27 cellular contexts compared by ENCODE assay signal in genomic region chr2:212998629-212999359, GRCh38.
DNase-seq lines count a peak whose midpoint lies in the region; ATAC-seq, FAIRE-seq and TF ChIP-seq lines count a peak whose summit lies in the region.
"Had no signal": no experiment of that assay in that cellular context is flagged by ENCODE, and none has a peak within 500 bp of the region (broad histone marks: within the 10 kb centered on the region; RNA-seq: fewer than 3 reads in every experiment).

No MANE protein-coding gene starts in this region.

- in situ Hi-C loops in GM12878 (cut with MboI), result no loop called here

- H3K4me3 ChIP-seq in CD4-positive, CD25-positive, alpha-beta regulatory T cell (ENCODE audit: low read depth, low read length), result no peak overlapping the region
- H3K4me3 ChIP-seq in GM12878, result no peak overlapping the region
- H3K4me3 ChIP-seq in fibroblast of the aortic adventitia (ENCODE audit: low read depth, low read length), result no peak overlapping the region
- H3K4me3 ChIP-seq: body of pancreas, right lobe of liver, testis had no signal

- intact Hi-C loops in GM12878 (cut with micrococcal nuclease; ENCODE audit: unreplicated experiment), result no loop called here
- intact Hi-C loops in Calu3 (cut with micrococcal nuclease; ENCODE audit: unreplicated experiment), result no loop called here

- H3K4me2 ChIP-seq in GM12878 (ENCODE audit: control insufficient read depth, insufficient read depth), result no peak overlapping the region
- H3K4me2 ChIP-seq: KMS-11 had no signal

- WGBS in GM12878 (ENCODE audit: insufficient coverage, insufficient replicate concordance, low lambda C conversion rate, missing lambda C conversion rate), result 98% methylated on average over 2 of the region's 2 CpGs

- TF ChIP-seq CTCF in GM12878 (IDR thresholded peaks at IDR 0.05 in 2 of 3, conservative IDR thresholded peaks at IDR 0.05 in 1 of 3; ENCODE audit: control insufficient read depth in 2 of 3, extremely low read depth in 1 of 3, insufficient read depth in 1 of 3, low read depth in 3 of 3, low read length in 3 of 3) (no peak), fibroblast of the aortic adventitia (IDR thresholded peaks at IDR 0.05; ENCODE audit: insufficient read depth, low read length) (no peak), Calu3 (IDR thresholded peaks at IDR 0.05; ENCODE audit: unreplicated experiment) (no peak)

- peak overlapping the region; percentile 27 to 69 (median 54) for H3K27ac Mint-ChIP-seq in CD4-positive, CD25-positive, alpha-beta regulatory T cell
- H3K27ac Mint-ChIP-seq in Calu3 (ENCODE audit: unreplicated experiment), result no peak overlapping the region
- H3K27ac Mint-ChIP-seq: activated naive CD4-positive, alpha-beta T cell treated with anti-CD3 and anti-CD28 coated beads, Interleukin-2, amount 50 U/mL, for 24 hours; stimulated activated memory B cell treated with anti-CD40 and anti-IgM and Interleukin-4, amounts not matched to agents 10 μg/mL and 1 μg/mL and 100 μg/mL, for 72 hours had no signal

- SMC1A ChIA-PET in GM12878 (lab: Charles Lee; ENCODE audit: uncharacterized antibody, unreplicated experiment), result interaction anchor here (1.1 kb wide), 1 partner anchor 11 kb away, joined by 3 read pairs; no protein-coding TSS in a partner anchor

- peak; percentile 53 to 68 for ATAC-seq in CD4-positive, CD25-positive, alpha-beta regulatory T cell (ENCODE audit: low read depth in 2 of 2)
- ATAC-seq in GM12878, result peak; percentile 3; the same call in 1 of the 3 replicates
- ATAC-seq in GM21529 (IDR thresholded peaks at IDR 0.05; ENCODE audit: unreplicated experiment), result no peak
- no peak for ATAC-seq in GM21528 (IDR thresholded peaks at IDR 0.05; ENCODE audit: low FRiP score, unreplicated experiment)
- ATAC-seq: body of pancreas; right lobe of liver; stimulated activated memory B cell treated with anti-CD40 and anti-IgM and Interleukin-4, amounts not matched to agents 10 μg/mL and 1 μg/mL and 100 μg/mL, for 72 hours had no signal

- TF ChIP-seq RAD21 in GM12878 (IDR thresholded peaks at IDR 0.05; ENCODE audit: insufficient read depth, low read depth, low read length), result no peak

- H3K36me3 ChIP-seq in CD4-positive, CD25-positive, alpha-beta regulatory T cell (ENCODE audit: control insufficient read depth, insufficient read depth, low read length), result peaks cover 24% of the 10 kb centered on the region
- no peaks in the 10 kb centered on the region; a peak in 2 of 4 replicates for H3K36me3 ChIP-seq in GM12878 (ENCODE audit: control insufficient read depth in 2 of 2, insufficient read depth in 2 of 2, low read length in 1 of 2)
- H3K36me3 ChIP-seq: right lobe of liver had no signal

- no peaks in the 10 kb centered on the region for H4K20me1 ChIP-seq in GM12878 (ENCODE audit: control insufficient read depth, insufficient read depth)

- no peaks in the 10 kb centered on the region for H3K27me3 Mint-ChIP-seq in CD4-positive, CD25-positive, alpha-beta regulatory T cell
- H3K27me3 Mint-ChIP-seq in Calu3 (ENCODE audit: unreplicated experiment), result no peaks in the 10 kb centered on the region
- H3K27me3 Mint-ChIP-seq: activated naive CD4-positive, alpha-beta T cell treated with anti-CD3 and anti-CD28 coated beads, Interleukin-2, amount 50 U/mL, for 24 hours; naive B cell; stimulated activated memory B cell treated with anti-CD40 and anti-IgM and Interleukin-4, amounts not matched to agents 10 μg/mL and 1 μg/mL and 100 μg/mL, for 72 hours had no signal

- RAD21 ChIA-PET in GM12878 (lab: Charles Lee; ENCODE audit: unreplicated experiment), result interaction anchor here (1.5 kb wide), 1 partner anchor 19 kb away, joined by 4 read pairs; no protein-coding TSS in a partner anchor

- no peak for TF ChIP-seq EP300 in GM12878 (IDR thresholded peaks at IDR 0.05; ENCODE audit: borderline replicate concordance in 1 of 2, control insufficient read depth in 1 of 2, low read depth in 2 of 2, low read length in 2 of 2)

- no peak for TF ChIP-seq POLR2A in GM12878 (IDR thresholded peaks at IDR 0.05; ENCODE audit: low read depth, low read length)

- peaks cover 18% of the 10 kb centered on the region for H3K36me3 Mint-ChIP-seq in CD4-positive, CD25-positive, alpha-beta regulatory T cell
- no peaks in the 10 kb centered on the region for H3K36me3 Mint-ChIP-seq in Calu3 (ENCODE audit: insufficient read depth, unreplicated experiment)
- H3K36me3 Mint-ChIP-seq: activated naive CD4-positive, alpha-beta T cell treated with anti-CD3 and anti-CD28 coated beads, Interleukin-2, amount 50 U/mL, for 24 hours; naive B cell; stimulated activated memory B cell treated with anti-CD40 and anti-IgM and Interleukin-4, amounts not matched to agents 10 μg/mL and 1 μg/mL and 100 μg/mL, for 72 hours had no signal

- DNase-seq in CD4-positive, CD25-positive, alpha-beta regulatory T cell, result peak in 1 of 3 donors; percentile 49
- DNase-seq in HCEC 1CT (peak; percentile 15), GM12878 (ENCODE audit: low read depth, low spot score) (no peak), fibroblast of the aortic adventitia (ENCODE audit: low read depth) (peak; percentile 64), Calu3 (no peak), NCI-H748 (lab: John Stamatoyannopoulos, UW; ENCODE audit: unreplicated experiment) (no peak)
- DNase-seq: activated CD4-positive, CD25-positive, alpha-beta regulatory T cell; body of pancreas; mesenchymal stem cell; naive B cell; NCI-H1048; NCI-H2029; NCI-H446 treated with DMSO at 0.1 percent for 48 hours; right lobe of liver; T-helper 9 cell; testis had no signal

- no peak overlapping the region for H2AFZ ChIP-seq in GM12878 (ENCODE audit: control insufficient read depth, low read depth, low read length)
- H2AFZ ChIP-seq: parathyroid adenoma had no signal

- H3K27ac ChIP-seq in CD4-positive, CD25-positive, alpha-beta regulatory T cell (ENCODE audit: insufficient read depth, low read length, poor library complexity, severe bottlenecking), result peak overlapping the region; percentile 49
- H3K27ac ChIP-seq in GM12878 (ENCODE audit: control insufficient read depth, insufficient read depth), result no peak overlapping the region
- H3K27ac ChIP-seq: body of pancreas, C4-2B, KMS-11, parathyroid adenoma, right lobe of liver, testis had no signal

- CTCF ChIA-PET in GM12878 (lab: Yijun Ruan, JAX), result no interaction called here
- CTCF ChIA-PET in Calu3 (lab: Charles Lee), result no interaction called here

- no peaks in the 10 kb centered on the region for H3K9me3 ChIP-seq in CD4-positive, CD25-positive, alpha-beta regulatory T cell (ENCODE audit: control insufficient read depth in 2 of 2, low read length in 2 of 2)
- no peaks in the 10 kb centered on the region for H3K9me3 ChIP-seq in GM12878 (replicated peaks; ENCODE audit: control insufficient read depth, insufficient read depth, low read length)
- H3K9me3 ChIP-seq: body of pancreas, right lobe of liver, testis had no signal

- H3K4me1 ChIP-seq in CD4-positive, CD25-positive, alpha-beta regulatory T cell (ENCODE audit: control insufficient read depth, insufficient read depth, low read length, poor library complexity, severe bottlenecking), result peaks cover 36% of the 10 kb centered on the region
- H3K4me1 ChIP-seq in GM12878 (ENCODE audit: control insufficient read depth, insufficient read depth, low read length), result peaks cover 16% of the 10 kb centered on the region; the same call in 1 of the 2 replicates
- H3K4me1 ChIP-seq: body of pancreas, right lobe of liver had no signal

- peak overlapping the region in 1 of 4 donors; percentile 0 for H3K4me3 Mint-ChIP-seq in CD4-positive, CD25-positive, alpha-beta regulatory T cell
- H3K4me3 Mint-ChIP-seq in Calu3 (ENCODE audit: low read depth, unreplicated experiment), result no peak overlapping the region
- H3K4me3 Mint-ChIP-seq: activated naive CD4-positive, alpha-beta T cell treated with anti-CD3 and anti-CD28 coated beads, Interleukin-2, amount 50 U/mL, for 24 hours; naive B cell; stimulated activated memory B cell treated with anti-CD40 and anti-IgM and Interleukin-4, amounts not matched to agents 10 μg/mL and 1 μg/mL and 100 μg/mL, for 72 hours had no signal

- H3K9ac ChIP-seq in GM12878 (ENCODE audit: control insufficient read depth, insufficient read depth, low read length), result no peak overlapping the region
- H3K9ac ChIP-seq: KMS-11, parathyroid adenoma had no signal

- H3K79me2 ChIP-seq in GM12878 (ENCODE audit: control insufficient read depth, insufficient read depth, low read length), result peaks cover 18% of the 10 kb centered on the region
- H3K79me2 ChIP-seq: parathyroid adenoma had no signal

- no peak for FAIRE-seq in GM12878 (lab: Jason Lieb, UNC)
- FAIRE-seq: endometrium, frontal cortex, G401.6, RCC 7860 had no signal

- POLR2A ChIA-PET in GM12878 (lab: Charles Lee), result no interaction called here

- BruUV-seq in GM12878 (replicated peaks; lab: Mats Ljungman, UMichigan), result no TSS peak
- no TSS peak for BruUV-seq in Calu3 (replicated peaks; lab: Mats Ljungman, UMichigan)

- H3K4me1 Mint-ChIP-seq in CD4-positive, CD25-positive, alpha-beta regulatory T cell, result peaks cover 53 to 74% (median 59%) of the 10 kb centered on the region in 4 donors
- peaks cover 7% of the 10 kb centered on the region for H3K4me1 Mint-ChIP-seq in Calu3 (ENCODE audit: low read depth, unreplicated experiment)

- H3K9me3 Mint-ChIP-seq in CD4-positive, CD25-positive, alpha-beta regulatory T cell, result peaks cover 0 to 2% (median 0%) of the 10 kb centered on the region in 7 donors
- no peaks in the 10 kb centered on the region for H3K9me3 Mint-ChIP-seq in Calu3 (ENCODE audit: low read depth, unreplicated experiment)
- H3K9me3 Mint-ChIP-seq: activated naive CD4-positive, alpha-beta T cell treated with anti-CD3 and anti-CD28 coated beads, Interleukin-2, amount 50 U/mL, for 24 hours; naive B cell; stimulated activated memory B cell treated with anti-CD40 and anti-IgM and Interleukin-4, amounts not matched to agents 10 μg/mL and 1 μg/mL and 100 μg/mL, for 72 hours had no signal

- H3K27me3 ChIP-seq in CD4-positive, CD25-positive, alpha-beta regulatory T cell (ENCODE audit: control insufficient read depth, insufficient read depth, low read length), result no peaks in the 10 kb centered on the region
- no peaks in the 10 kb centered on the region for H3K27me3 ChIP-seq in GM12878 (replicated peaks in 1 of 2; ENCODE audit: control insufficient read depth in 2 of 2, insufficient read depth in 2 of 2, low read length in 1 of 2)
- H3K27me3 ChIP-seq: body of pancreas, right lobe of liver, testis had no signal

TF ChIP-seq in GM12878, 131 proteins besides CTCF, POLR2A, EP300 and RAD21 (continues in another document):
- TF ChIP-seq POLR2AphosphoS2 (IDR thresholded peaks at IDR 0.05; ENCODE audit: low read depth, low read length), result peak; percentile 93
- peak; percentile 73 for TF ChIP-seq PML (IDR thresholded peaks at IDR 0.05; ENCODE audit: low read length)
- no peak for TF ChIP-seq ELK1 (IDR thresholded peaks at IDR 0.05; ENCODE audit: low read depth, low read length)
- no peak for TF ChIP-seq ZNF24 (IDR thresholded peaks at IDR 0.05)

Comparison
In these comparisons a context has a peak if more than half of its experiments do, and no peak if none do; other contexts are left out.
1. ATAC-seq: peak in CD4-positive, CD25-positive, alpha-beta regulatory T cell (2 of 2) and GM12878 (single experiment); none in GM21529 (single experiment) and GM21528 (single experiment).
2. DNase-seq: peak in HCEC 1CT (single experiment) and fibroblast of the aortic adventitia (single experiment); none in GM12878 (single experiment), Calu3 (single experiment) and NCI-H748 (single experiment).